1 cellular context compared by ENCODE assay signal in genomic region chr20:50140339-50140859, GRCh38.
TF ChIP-seq lines count a peak whose summit lies in the region.

No MANE protein-coding gene starts in this region.

TF ChIP-seq in IMR-90, 13 proteins besides CTCF, POLR2A, EP300 and RAD21:
- TF ChIP-seq ELK1 (IDR thresholded peaks at IDR 0.05; ENCODE audit: borderline replicate concordance, low read depth, low read length) (no peak), SMC3 (IDR thresholded peaks at IDR 0.05; ENCODE audit: low read depth, low read length) (no peak), MAZ (IDR thresholded peaks at IDR 0.05; ENCODE audit: borderline replicate concordance, low read depth, low read length) (no peak), FOS (IDR thresholded peaks at IDR 0.05; ENCODE audit: low read depth, low read length) (no peak), MXI1 (IDR thresholded peaks at IDR 0.05; ENCODE audit: borderline replicate concordance, low read depth, low read length) (no peak), BHLHE40 (IDR thresholded peaks at IDR 0.05; ENCODE audit: low read depth, low read length) (no peak), RFX5 (IDR thresholded peaks at IDR 0.05; ENCODE audit: low read depth, low read length) (no peak), USF2 (IDR thresholded peaks at IDR 0.05; ENCODE audit: low read depth, low read length) (no peak), RCOR1 (IDR thresholded peaks at IDR 0.05; ENCODE audit: insufficient replicate concordance, low read length) (no peak), CEBPB (IDR thresholded peaks at IDR 0.05; ENCODE audit: low read depth, low read length) (no peak), NFE2L2 (IDR thresholded peaks at IDR 0.05; ENCODE audit: low read depth, low read length) (no peak), MAFK (IDR thresholded peaks at IDR 0.05; ENCODE audit: low read depth, low read length) (no peak), CHD1 (IDR thresholded peaks at IDR 0.05; ENCODE audit: low read depth, low read length) (no peak)
